25 cellular contexts compared by ENCODE assay signal in genomic region chr6:7747016-7747415, GRCh38. TPM values are rescaled to one million over a fixed set of nuclear protein-coding genes. Genes with fewer than 3 reads are reported as not detected.
"Had no signal": no experiment of that assay in that cellular context is flagged by ENCODE, and none has a peak within 500 bp of the region (broad histone marks: within the 10 kb centered on the region; RNA-seq: fewer than 3 reads in every experiment).

No MANE protein-coding gene starts in this region.

- H3K27ac ChIP-seq: colonic mucosa, lower lobe of right lung, neural progenitor cell, prostate gland, skin epidermis, spleen, thoracic aorta, tibial nerve, upper lobe of left lung had no signal

- H2AFZ ChIP-seq: neural progenitor cell had no signal

- H3K4me1 Mint-ChIP-seq: immature natural killer cell; natural killer cell; stimulated activated naive B cell treated with anti-CD40 and anti-IgM and Interleukin-4, amounts not matched to agents 10 μg/mL and 1 μg/mL and 100 μg/mL, for 72 hours had no signal

- H3K4me3 Mint-ChIP-seq: dendritic cell treated with granulocyte-macrophage colony-stimulating factor and Interleukin-4, amounts not matched to agents 40 ng/mL and 50 ng/mL, for 4 days; effector memory CD8-positive, alpha-beta T cell; immature natural killer cell; natural killer cell; neural progenitor cell; stimulated activated naive B cell treated with anti-CD40 and anti-IgM and Interleukin-4, amounts not matched to agents 10 μg/mL and 1 μg/mL and 100 μg/mL, for 72 hours; stimulated activated naive CD8-positive, alpha-beta T cell treated with anti-CD3 and anti-CD28 coated beads, Interleukin-15, Interleukin-2, amounts not matched to agents 100 ng/mL and 50 ng/mL, for 24 hours had no signal

- H3K9me3 ChIP-seq: colonic mucosa, lower lobe of right lung, prostate gland, spleen, thoracic aorta, tibial nerve, upper lobe of left lung had no signal

- H3K27ac Mint-ChIP-seq: dendritic cell treated with granulocyte-macrophage colony-stimulating factor and Interleukin-4, amounts not matched to agents 40 ng/mL and 50 ng/mL, for 4 days; effector memory CD8-positive, alpha-beta T cell; immature natural killer cell; natural killer cell; neural progenitor cell; stimulated activated naive B cell treated with anti-CD40 and anti-IgM and Interleukin-4, amounts not matched to agents 10 μg/mL and 1 μg/mL and 100 μg/mL, for 72 hours; stimulated activated naive CD8-positive, alpha-beta T cell treated with anti-CD3 and anti-CD28 coated beads, Interleukin-15, Interleukin-2, amounts not matched to agents 100 ng/mL and 50 ng/mL, for 24 hours had no signal

- H3K27me3 Mint-ChIP-seq: dendritic cell treated with granulocyte-macrophage colony-stimulating factor and Interleukin-4, amounts not matched to agents 40 ng/mL and 50 ng/mL, for 4 days had no signal

- H3K9ac ChIP-seq: neural progenitor cell had no signal

- H3K4me1 ChIP-seq: colonic mucosa, lower lobe of right lung, neural progenitor cell, prostate gland, spleen, tibial nerve, upper lobe of left lung had no signal

- DNase-seq: colonic mucosa; effector memory CD8-positive, alpha-beta T cell; hypothalamus; immature natural killer cell; islet precursor cell; kidney glomerular epithelial cell; left colon; left ventricle myocardium superior; lower lobe of right lung; natural killer cell; nucleus accumbens; right cardiac atrium; spleen; stimulated activated naive B cell treated with anti-CD40 and anti-IgM and Interleukin-4, amounts not matched to agents 10 μg/mL and 1 μg/mL and 100 μg/mL, for 72 hours; upper lobe of left lung had no signal

- H3K9me3 Mint-ChIP-seq: dendritic cell treated with granulocyte-macrophage colony-stimulating factor and Interleukin-4, amounts not matched to agents 40 ng/mL and 50 ng/mL, for 4 days; effector memory CD8-positive, alpha-beta T cell; immature natural killer cell; neural progenitor cell; stimulated activated naive B cell treated with anti-CD40 and anti-IgM and Interleukin-4, amounts not matched to agents 10 μg/mL and 1 μg/mL and 100 μg/mL, for 72 hours; stimulated activated naive CD8-positive, alpha-beta T cell treated with anti-CD3 and anti-CD28 coated beads, Interleukin-15, Interleukin-2, amounts not matched to agents 100 ng/mL and 50 ng/mL, for 24 hours had no signal

- H3K36me3 ChIP-seq: colonic mucosa, lower lobe of right lung, neural progenitor cell, prostate gland, spleen, thoracic aorta, tibial nerve, upper lobe of left lung had no signal

- H3K36me3 Mint-ChIP-seq: immature natural killer cell; natural killer cell; neural progenitor cell; stimulated activated naive B cell treated with anti-CD40 and anti-IgM and Interleukin-4, amounts not matched to agents 10 μg/mL and 1 μg/mL and 100 μg/mL, for 72 hours had no signal

- H3K4me2 ChIP-seq: neural progenitor cell had no signal

- H3K27me3 ChIP-seq: colonic mucosa, neural progenitor cell, spleen, tibial nerve, upper lobe of left lung had no signal

- H3K4me3 ChIP-seq: colonic mucosa, lower lobe of right lung, neural progenitor cell, prostate gland, skin epidermis, spleen, thoracic aorta, tibial nerve, upper lobe of left lung had no signal

- FAIRE-seq: frontal cortex, urothelium cell line had no signal

- ATAC-seq: effector memory CD8-positive, alpha-beta T cell; left colon; left ventricle myocardium superior; lower lobe of right lung; natural killer cell; right cardiac atrium; stimulated activated naive B cell treated with anti-CD40 and anti-IgM and Interleukin-4, amounts not matched to agents 10 μg/mL and 1 μg/mL and 100 μg/mL, for 72 hours had no signal

RNA-seq across cellular contexts. Expression of gene BMP6, which starts 21.1 kb away (rescaled TPM):
- total RNA-seq: osteocyte had no signal
